In genomic region chr20:19958243-19958642, GRCh38 we compare ENCODE assay signal across 23 cellular contexts.
"Had no signal": no experiment of that assay in that cellular context is flagged by ENCODE, and none has a peak within 500 bp of the region (broad histone marks: within the 10 kb centered on the region; RNA-seq: fewer than 3 reads in every experiment).

No MANE protein-coding gene starts in this region.

- H3K27me3 Mint-ChIP-seq: activated B cell treated with CpG ODN at 0.5 μM for 24 hours; activated CD4-positive, alpha-beta T cell treated with anti-CD3 and anti-CD28 coated beads for 36 hours; activated T-cell treated with anti-CD3 and anti-CD28 coated beads, Interleukin-2, amount 50 U/mL, for 24 hours; activated T-helper 17 cell treated with anti-CD3 and anti-CD28 coated beads, Interleukin-2, amount 50 U/mL, for 72 hours; brain; stimulated activated naive B cell treated with anti-CD40 and anti-IgM and Interleukin-4, amounts not matched to agents 10 μg/mL and 1 μg/mL and 100 μg/mL, for 72 hours; type B pancreatic cell had no signal

- H3K9me3 Mint-ChIP-seq: activated B cell treated with CpG ODN at 0.5 μM for 24 hours; activated naive CD4-positive, alpha-beta T cell treated with anti-CD3 and anti-CD28 coated beads, Interleukin-2, amount 50 U/mL, for 72 hours; activated T-cell treated with anti-CD3 and anti-CD28 coated beads, Interleukin-2, amount 50 U/mL, for 24 hours; activated T-helper 17 cell treated with anti-CD3 and anti-CD28 coated beads, Interleukin-2, amount 50 U/mL, for 72 hours; brain; central memory CD8-positive, alpha-beta T cell; neural progenitor cell; type B pancreatic cell had no signal

- H3K36me3 Mint-ChIP-seq: activated naive CD4-positive, alpha-beta T cell treated with anti-CD3 and anti-CD28 coated beads, Interleukin-2, amount 50 U/mL, for 72 hours; naive thymus-derived CD4-positive, alpha-beta T cell had no signal

- DNase-seq: activated B cell treated with CpG ODN at 0.5 μM for 24 hours; activated CD4-positive, alpha-beta T cell treated with anti-CD3 and anti-CD28 coated beads for 36 hours; activated CD4-positive, alpha-beta T cell treated with anti-CD3 and anti-CD28 coated beads, Interleukin-2, amount 50 U/mL, for 4 hours; activated CD8-positive, alpha-beta memory T cell treated with anti-CD3 and anti-CD28 coated beads for 24 hours; activated CD8-positive, alpha-beta memory T cell treated with anti-CD3 and anti-CD28 coated beads, Interleukin-2, amount 50 U/mL, for 4 hours; activated T-cell treated with anti-CD3 and anti-CD28 coated beads, Interleukin-2, amount 50 U/mL, for 24 hours; aorta; effector memory CD4-positive, alpha-beta T cell; lower lobe of right lung; naive thymus-derived CD4-positive, alpha-beta T cell; retina; stimulated activated CD4-positive, alpha-beta T cell treated with anti-CD3 and anti-CD28 coated beads, Interleukin-2, amount 100 ng/mL, for 48 hours; stimulated activated CD8-positive, alpha-beta memory T cell treated with anti-CD3 and anti-CD28 coated beads, Interleukin-4, amount 100 ng/mL, for 48 hours; stimulated activated naive B cell treated with anti-CD40 and anti-IgM and Interleukin-4, amounts not matched to agents 10 μg/mL and 1 μg/mL and 100 μg/mL, for 72 hours; T-helper 9 cell had no signal

- H3K27ac ChIP-seq: lower lobe of right lung, neural progenitor cell, thoracic aorta had no signal

- ATAC-seq: activated CD4-positive, alpha-beta T cell treated with anti-CD3 and anti-CD28 coated beads for 36 hours; activated naive CD4-positive, alpha-beta T cell treated with anti-CD3 and anti-CD28 coated beads, Interleukin-2, amount 50 U/mL, for 72 hours; activated T-helper 17 cell treated with anti-CD3 and anti-CD28 coated beads, Interleukin-2, amount 50 U/mL, for 72 hours; left lobe of liver; lower lobe of right lung; naive thymus-derived CD4-positive, alpha-beta T cell; stimulated activated naive B cell treated with anti-CD40 and anti-IgM and Interleukin-4, amounts not matched to agents 10 μg/mL and 1 μg/mL and 100 μg/mL, for 72 hours had no signal

- H3K27ac Mint-ChIP-seq: activated B cell treated with CpG ODN at 0.5 μM for 24 hours; activated CD4-positive, alpha-beta T cell treated with anti-CD3 and anti-CD28 coated beads for 36 hours; activated naive CD4-positive, alpha-beta T cell treated with anti-CD3 and anti-CD28 coated beads, Interleukin-2, amount 50 U/mL, for 72 hours; activated T-cell treated with anti-CD3 and anti-CD28 coated beads, Interleukin-2, amount 50 U/mL, for 24 hours; activated T-helper 17 cell treated with anti-CD3 and anti-CD28 coated beads, Interleukin-2, amount 50 U/mL, for 72 hours; naive thymus-derived CD4-positive, alpha-beta T cell; neural progenitor cell; stimulated activated naive B cell treated with anti-CD40 and anti-IgM and Interleukin-4, amounts not matched to agents 10 μg/mL and 1 μg/mL and 100 μg/mL, for 72 hours; type B pancreatic cell had no signal

- H3K4me1 Mint-ChIP-seq: activated CD4-positive, alpha-beta T cell treated with anti-CD3 and anti-CD28 coated beads for 36 hours; activated T-helper 17 cell treated with anti-CD3 and anti-CD28 coated beads, Interleukin-2, amount 50 U/mL, for 72 hours; central memory CD8-positive, alpha-beta T cell had no signal

- H3K4me3 Mint-ChIP-seq: activated B cell treated with CpG ODN at 0.5 μM for 24 hours; activated CD4-positive, alpha-beta T cell treated with anti-CD3 and anti-CD28 coated beads for 36 hours; activated T-cell treated with anti-CD3 and anti-CD28 coated beads, Interleukin-2, amount 50 U/mL, for 24 hours; activated T-helper 17 cell treated with anti-CD3 and anti-CD28 coated beads, Interleukin-2, amount 50 U/mL, for 72 hours; brain; central memory CD8-positive, alpha-beta T cell; naive thymus-derived CD4-positive, alpha-beta T cell; neural progenitor cell; stimulated activated naive B cell treated with anti-CD40 and anti-IgM and Interleukin-4, amounts not matched to agents 10 μg/mL and 1 μg/mL and 100 μg/mL, for 72 hours; type B pancreatic cell had no signal
